ENCODE assay signal across 8 cellular contexts in the genomic region with DNA sequence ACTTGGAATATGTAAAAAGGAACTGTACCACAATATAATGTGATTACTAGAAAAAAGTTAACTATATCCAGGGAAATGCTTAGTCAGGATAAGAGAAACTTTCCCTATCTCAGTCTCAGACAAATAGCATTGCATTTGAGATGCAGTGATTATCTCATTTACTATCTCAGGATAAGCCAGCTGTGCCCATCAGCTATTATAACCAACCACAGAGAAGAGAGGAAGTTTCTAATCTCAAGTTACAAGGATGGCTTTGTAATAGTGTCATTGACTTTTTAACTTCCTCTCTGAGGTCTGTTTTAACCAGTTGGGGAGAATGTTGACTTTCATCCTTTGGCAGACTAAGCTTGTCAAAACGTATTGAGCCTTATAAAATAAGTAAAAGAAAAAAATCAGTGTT. TPM values are rescaled to one million over a fixed set of nuclear protein-coding genes. Genes with fewer than 3 reads are reported as not detected.
DNase-seq lines count a peak whose midpoint lies in the region; ATAC-seq, FAIRE-seq and TF ChIP-seq lines count a peak whose summit lies in the region.

No MANE protein-coding gene starts in this region.

- H3K36me3 ChIP-seq in CD4-positive, CD25-positive, alpha-beta regulatory T cell (ENCODE audit: control insufficient read depth, insufficient read depth, low read length): no peaks in the 10 kb centered on the region
- H3K36me3 ChIP-seq in stomach (peaks cover 0 to 23% (median 19%) of the 10 kb centered on the region in 4 donors), kidney (ENCODE audit: control insufficient read depth in 1 of 2, insufficient read depth in 2 of 2, low read length in 2 of 2) (peaks cover 3 to 8% of the 10 kb centered on the region in 2 donors), upper lobe of left lung (peaks cover 0 to 18% (median 0%) of the 10 kb centered on the region in 4 donors)

- H3K4me3 Mint-ChIP-seq in CD4-positive, CD25-positive, alpha-beta regulatory T cell: peak overlapping the region in 2 of 4 donors; percentile 9 to 11
- no peak overlapping the region for H3K4me3 Mint-ChIP-seq in activated CD4-positive, alpha-beta memory T cell treated with anti-CD3 and anti-CD28 coated beads for 36 hours

- peak overlapping the region in 2 of 3 donors; percentile 32 to 38 for H3K27ac Mint-ChIP-seq in CD4-positive, CD25-positive, alpha-beta regulatory T cell
- peak overlapping the region; percentile 42 for H3K27ac Mint-ChIP-seq in activated CD4-positive, alpha-beta memory T cell treated with anti-CD3 and anti-CD28 coated beads for 36 hours

- H3K9me3 ChIP-seq in CD4-positive, CD25-positive, alpha-beta regulatory T cell (ENCODE audit: control insufficient read depth in 2 of 2, low read length in 2 of 2): no peaks in the 10 kb centered on the region
- H3K9me3 ChIP-seq in stomach (no peaks in the 10 kb centered on the region), kidney (ENCODE audit: control insufficient read depth in 1 of 2, low read length in 2 of 2) (no peaks in the 10 kb centered on the region), upper lobe of left lung (no peaks in the 10 kb centered on the region)

- no peaks in the 10 kb centered on the region for H3K27me3 ChIP-seq in CD4-positive, CD25-positive, alpha-beta regulatory T cell (ENCODE audit: control insufficient read depth, insufficient read depth, low read length)
- H3K27me3 ChIP-seq in stomach: no peaks in the 10 kb centered on the region
- H3K27me3 ChIP-seq in upper lobe of left lung: no peaks in the 10 kb centered on the region

- peak in 2 of 3 donors; percentile 38 to 72 for DNase-seq in CD4-positive, CD25-positive, alpha-beta regulatory T cell
- DNase-seq in activated CD4-positive, alpha-beta memory T cell treated with anti-CD3 and anti-CD28 coated beads for 36 hours: no peak
- DNase-seq in GM10266 (ENCODE audit: extremely low spot score) (no peak), stomach (no peak), kidney (no peak), upper lobe of left lung (no peak)

- peaks cover 25% of the 10 kb centered on the region for H3K4me1 ChIP-seq in CD4-positive, CD25-positive, alpha-beta regulatory T cell (ENCODE audit: control insufficient read depth, insufficient read depth, low read length, poor library complexity, severe bottlenecking)
- H3K4me1 ChIP-seq in stomach: no peaks in the 10 kb centered on the region
- no peaks in the 10 kb centered on the region for H3K4me1 ChIP-seq in kidney (ENCODE audit: control insufficient read depth in 1 of 2, insufficient read depth in 1 of 2, low read depth in 1 of 2, low read length in 2 of 2)
- peaks cover 0 to 11% (median 0%) of the 10 kb centered on the region in 4 donors for H3K4me1 ChIP-seq in upper lobe of left lung

- peaks cover 35% of the 10 kb centered on the region for H3K36me3 Mint-ChIP-seq in CD4-positive, CD25-positive, alpha-beta regulatory T cell
- H3K36me3 Mint-ChIP-seq in activated CD4-positive, alpha-beta memory T cell treated with anti-CD3 and anti-CD28 coated beads for 36 hours: peaks cover 24% of the 10 kb centered on the region

- H3K27me3 Mint-ChIP-seq in CD4-positive, CD25-positive, alpha-beta regulatory T cell: no peaks in the 10 kb centered on the region
- H3K27me3 Mint-ChIP-seq in activated CD4-positive, alpha-beta memory T cell treated with anti-CD3 and anti-CD28 coated beads for 36 hours: no peaks in the 10 kb centered on the region

- H3K4me3 ChIP-seq in CD4-positive, CD25-positive, alpha-beta regulatory T cell (ENCODE audit: low read depth, low read length): peak overlapping the region; percentile 21
- H3K4me3 ChIP-seq in stomach (no peak overlapping the region), kidney (ENCODE audit: low read length in 2 of 2) (no peak overlapping the region), upper lobe of left lung (no peak overlapping the region)

- TF ChIP-seq CTCF in GM10266 (IDR thresholded peaks at IDR 0.05; ENCODE audit: control insufficient read depth, insufficient read depth, low read depth, missing control alignments) (no peak), stomach (IDR thresholded peaks at IDR 0.05) (no peak), kidney (IDR thresholded peaks at IDR 0.05; ENCODE audit: borderline replicate concordance, extremely low read depth, insufficient read depth) (no peak), upper lobe of left lung (IDR thresholded peaks at IDR 0.05) (no peak)

- FAIRE-seq in kidney (lab: Jason Lieb, UNC): no peak

- no peak for TF ChIP-seq POLR2A in stomach (IDR thresholded peaks at IDR 0.05)
- TF ChIP-seq POLR2A in upper lobe of left lung (IDR thresholded peaks at IDR 0.05): no peak

- TF ChIP-seq EP300 in stomach (IDR thresholded peaks at IDR 0.05) (no peak), upper lobe of left lung (IDR thresholded peaks at IDR 0.05) (no peak)

- peaks cover 32 to 72% (median 41%) of the 10 kb centered on the region in 4 donors for H3K4me1 Mint-ChIP-seq in CD4-positive, CD25-positive, alpha-beta regulatory T cell
- H3K4me1 Mint-ChIP-seq in activated CD4-positive, alpha-beta memory T cell treated with anti-CD3 and anti-CD28 coated beads for 36 hours (ENCODE audit: low read depth): peaks cover 16% of the 10 kb centered on the region

- no peak overlapping the region for H3K9ac ChIP-seq in kidney (ENCODE audit: low read length in 2 of 2)

- 53 to 72% (median 59%) methylated on average over 1 of the region's 1 CpG for WGBS in stomach, 5 donors
- 36 to 45% methylated on average over 1 of the region's 1 CpG for WGBS in upper lobe of left lung, 2 donors

- intact Hi-C loops in activated CD4-positive, alpha-beta memory T cell treated with anti-CD3 and anti-CD28 coated beads for 36 hours (cut with micrococcal nuclease): no loop called here
- intact Hi-C loops in stomach (cut with DNase I; ENCODE audit: low total_unique reads) (no loop called here), kidney (cut with DNase I) (no loop called here)

- H3K9me3 Mint-ChIP-seq in CD4-positive, CD25-positive, alpha-beta regulatory T cell: peaks cover 0 to 2% (median 0%) of the 10 kb centered on the region in 7 donors
- no peaks in the 10 kb centered on the region for H3K9me3 Mint-ChIP-seq in activated CD4-positive, alpha-beta memory T cell treated with anti-CD3 and anti-CD28 coated beads for 36 hours

- H3K27ac ChIP-seq in CD4-positive, CD25-positive, alpha-beta regulatory T cell (ENCODE audit: insufficient read depth, low read length, poor library complexity, severe bottlenecking): peak overlapping the region; percentile 8
- H3K27ac ChIP-seq in stomach (no peak overlapping the region), kidney (ENCODE audit: low read depth in 2 of 2, low read length in 2 of 2) (no peak overlapping the region), upper lobe of left lung (no peak overlapping the region)

- POLR2A ChIA-PET in activated CD4-positive, alpha-beta memory T cell treated with anti-CD3 and anti-CD28 coated beads for 36 hours (lab: Charles Lee): no interaction called here

- CTCF ChIA-PET in activated CD4-positive, alpha-beta memory T cell treated with anti-CD3 and anti-CD28 coated beads for 36 hours (lab: Charles Lee): interaction anchor here (1.2 kb wide), 1 partner anchor 56 kb away, joined by 4 read pairs; no protein-coding TSS in a partner anchor

- ATAC-seq in CD4-positive, CD25-positive, alpha-beta regulatory T cell (ENCODE audit: low read depth in 2 of 2): peak; percentile 47 to 58
- ATAC-seq in GM19455 (IDR thresholded peaks at IDR 0.05; ENCODE audit: unreplicated experiment) (peak; percentile 63), HG03457 (IDR thresholded peaks at IDR 0.05; ENCODE audit: unreplicated experiment) (peak; percentile 78), upper lobe of left lung (ENCODE audit: low FRiP score in 2 of 2) (no peak)

RNA-seq across cellular contexts. Expression of a gene that starts 56.5 kb away (rescaled TPM):
- total RNA-seq in CD4-positive, CD25-positive, alpha-beta regulatory T cell: 22.2 TPM
- polyA plus RNA-seq in CD4-positive, CD25-positive, alpha-beta regulatory T cell: 1 to 10 TPM; 3.7 to 8.6 (median 7.0) TPM
- 10 to 100 TPM; 18.9 to 21.6 TPM for total RNA-seq in activated CD4-positive, alpha-beta memory T cell treated with anti-CD3 and anti-CD28 coated beads for 36 hours
- total RNA-seq in stomach (10 to 100 TPM in 4 of 5 donors, 1 to 10 TPM in 1; 4.1 to 36.8 (median 26.4) TPM), kidney (19.4 TPM), upper lobe of left lung (100 to 1,000 TPM in 4 of 6 donors, 10 to 100 TPM in 2; 62.9 to 178 (median 123) TPM)
- polyA plus RNA-seq in stomach (1 to 10 TPM; 2.6 to 4.7 (median 3.2) TPM), kidney (ENCODE audit: insufficient read depth, low read depth, low replicate concordance) (8.9 TPM)

Comparison
In these comparisons a context has a peak if more than half of its experiments do, and no peak if none do; other contexts are left out.
1. ATAC-seq: peak in CD4-positive, CD25-positive, alpha-beta regulatory T cell (2 of 2), GM19455 (single experiment) and HG03457 (single experiment); none in upper lobe of left lung (0 of 2).
2. DNase-seq: peak in CD4-positive, CD25-positive, alpha-beta regulatory T cell (2 of 3); none in activated CD4-positive, alpha-beta memory T cell treated with anti-CD3 and anti-CD28 coated beads for 36 hours (single experiment), GM10266 (single experiment), stomach (single experiment), kidney (single experiment) and upper lobe of left lung (0 of 2).